Comparison of ENCODE assay signal across 18 cellular contexts in the genomic region with DNA sequence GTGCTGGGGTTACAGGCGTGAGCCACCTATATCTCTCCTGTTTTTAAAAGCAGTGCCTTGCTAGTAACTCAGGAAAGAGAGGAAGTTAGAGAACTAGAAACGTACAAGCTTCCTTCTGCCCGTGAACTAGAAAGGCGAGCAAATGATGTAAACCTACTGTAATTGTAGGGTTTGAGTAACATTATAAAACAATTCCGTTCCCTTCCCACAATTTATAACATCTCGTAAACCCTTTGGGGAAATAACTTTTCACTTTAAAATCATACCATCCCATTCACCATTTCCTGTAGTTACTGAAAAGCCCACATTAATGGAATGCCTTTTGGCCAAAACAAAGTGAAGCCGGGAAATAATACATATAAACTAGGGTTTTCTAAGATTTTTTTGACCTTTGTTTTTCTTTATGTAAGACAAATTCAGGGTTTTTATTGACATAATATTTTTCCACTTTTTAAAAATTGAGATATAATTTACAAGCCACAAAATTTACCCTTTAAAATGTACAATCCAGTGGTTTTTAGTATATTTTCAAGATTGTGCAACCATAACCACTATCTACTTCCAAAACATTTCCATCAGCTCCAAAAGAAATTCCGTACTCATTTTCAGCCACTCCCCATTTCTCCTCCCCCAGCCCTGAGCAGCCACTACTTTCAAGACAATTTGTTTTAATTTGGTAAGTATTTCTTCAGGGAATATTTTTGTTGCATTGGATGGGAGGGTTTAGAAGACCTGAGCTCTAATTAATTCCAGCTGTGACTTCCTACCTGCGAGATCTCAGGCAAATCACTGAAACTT.
DNase-seq lines count a peak whose midpoint lies in the region; ATAC-seq, FAIRE-seq and TF ChIP-seq lines count a peak whose summit lies in the region.
"Had no signal": no experiment of that assay in that cellular context is flagged by ENCODE, and none has a peak within 500 bp of the region (broad histone marks: within the 10 kb centered on the region; RNA-seq: fewer than 3 reads in every experiment).

No MANE protein-coding gene starts in this region.

- H3K4me3 ChIP-seq in psoas muscle = no peak overlapping the region

- TF ChIP-seq CTCF in psoas muscle (IDR thresholded peaks at IDR 0.05) = no peak

- peaks cover 0 to 3% (median 3%) of the 10 kb centered on the region in 3 donors for H3K27me3 ChIP-seq in psoas muscle (ENCODE audit: insufficient read depth in 3 of 3, low read length in 2 of 3)

- no peaks in the 10 kb centered on the region for H3K36me3 ChIP-seq in psoas muscle (ENCODE audit: insufficient read depth in 1 of 2, low read depth in 1 of 2)

- DNase-seq in LoVo (ENCODE audit: low spot score) = peak; percentile 15
- no peak for DNase-seq in left colon
- no peak for DNase-seq in NCI-H510A treated with DMSO at 0.1 percent for 48 hours (lab: John Stamatoyannopoulos, UW)
- DNase-seq in psoas muscle = no peak
- DNase-seq: C1 segment of cervical spinal cord; Caco-2; CD8-positive, alpha-beta T cell; DMS153; DND-41; GOT3; H7; HCEC 1CT had no signal

- no peaks in the 10 kb centered on the region for H3K9me3 ChIP-seq in psoas muscle
- H3K9me3 ChIP-seq: Caco-2 had no signal

- WGBS in psoas muscle, 3 donors = 79 to 86% (median 83%) methylated on average over 9 of the region's 9 CpGs

- H3K27ac ChIP-seq in psoas muscle = no peak overlapping the region

- intact Hi-C loops in left colon (cut with DNase I, micrococcal nuclease) = no loop called here
- intact Hi-C loops in psoas muscle (cut with DNase I) = no loop called here

- FAIRE-seq in endometrium (lab: Jason Lieb, UNC) = peak; percentile 70
- FAIRE-seq: G401.6, GM12892, GM19239 had no signal

- H3K4me1 ChIP-seq in psoas muscle = no peaks in the 10 kb centered on the region
- H3K4me1 ChIP-seq: Caco-2 had no signal

- ATAC-seq in left colon (peak; percentile 69), GM18519 (IDR thresholded peaks at IDR 0.05; ENCODE audit: low FRiP score, unreplicated experiment) (no peak), psoas muscle (no peak), GM19395 (IDR thresholded peaks at IDR 0.05; ENCODE audit: unreplicated experiment) (no peak)
- ATAC-seq: CD8-positive, alpha-beta T cell had no signal
